8 cellular contexts compared by ENCODE assay signal in genomic region chr17:1110844-1111598, GRCh38.
A peak's percentile ranks its signal among the peaks of the same experiment; 100 is the strongest.
DNase-seq lines count a peak whose midpoint lies in the region; ATAC-seq and TF ChIP-seq lines count a peak whose summit lies in the region.

No MANE protein-coding gene starts in this region.

- ATAC-seq in foreskin keratinocyte (peak; percentile 73), GM21717 (IDR thresholded peaks at IDR 0.05; ENCODE audit: unreplicated experiment) (no peak), HG02678 (IDR thresholded peaks at IDR 0.05; ENCODE audit: unreplicated experiment) (no peak)

- no peak for TF ChIP-seq CTCF in VCaP (conservative IDR thresholded peaks at IDR 0.05)
- TF ChIP-seq CTCF in foreskin keratinocyte (conservative IDR thresholded peaks at IDR 0.05) = no peak
- TF ChIP-seq CTCF in ovary (IDR thresholded peaks at IDR 0.05) = no peak

- TF ChIP-seq POLR2A in ovary (IDR thresholded peaks at IDR 0.05) = no peak

- DNase-seq in CD1c-positive myeloid dendritic cell (ENCODE audit: extremely low spot score) (peak; percentile 84), HS-5 (ENCODE audit: low read depth) (peak; percentile 65), foreskin keratinocyte (peak; percentile 51 to 76), ovary (peak in 2 of 5 donors; percentile 49 to 53), NCI-H1048 (lab: John Stamatoyannopoulos, UW) (no peak)

- no peak for TF ChIP-seq EP300 in ovary (IDR thresholded peaks at IDR 0.05)

- H3K4me3 ChIP-seq in ovary = no peak overlapping the region

- no peaks in the 10 kb centered on the region for H3K36me3 ChIP-seq in ovary

- H3K4me1 ChIP-seq in foreskin keratinocyte = peaks cover 26% of the 10 kb centered on the region
- H3K4me1 ChIP-seq in ovary (ENCODE audit: insufficient read depth) = peaks cover 16% of the 10 kb centered on the region

- intact Hi-C loops in ovary (cut with DNase I) = no loop called here

- H3K27me3 ChIP-seq in foreskin keratinocyte = no peaks in the 10 kb centered on the region
- H3K27me3 ChIP-seq in ovary = no peaks in the 10 kb centered on the region

- H3K9me3 ChIP-seq in ovary = no peaks in the 10 kb centered on the region

- H3K27ac ChIP-seq in VCaP = peak overlapping the region; percentile 95; the same call in 1 of the 2 replicates
- peak overlapping the region; percentile 79 for H3K27ac ChIP-seq in foreskin keratinocyte
- peak overlapping the region; percentile 12 to 20 for H3K27ac ChIP-seq in ovary

- 61 to 73% (median 66%) methylated on average over 15 to 19 of the region's 19 CpGs for WGBS in ovary, 3 donors

Comparison
In these comparisons a context has a peak if more than half of its experiments do, and no peak if none do; other contexts are left out.
1. H3K27ac ChIP-seq: peak in every context shown above with its lines; median percentile 95 in VCaP; 79 in foreskin keratinocyte; 16 in ovary.